Comparison of ENCODE assay signal across 31 cellular contexts in genomic region chr7:73345538-73345937, GRCh38. TPM values are rescaled to one million over a fixed set of nuclear protein-coding genes. Genes with fewer than 3 reads are reported as not detected.
DNase-seq lines count a peak whose midpoint lies in the region; ATAC-seq and TF ChIP-seq lines count a peak whose summit lies in the region.
"Had no signal": no experiment of that assay in that cellular context is flagged by ENCODE, and none has a peak within 500 bp of the region (broad histone marks: within the 10 kb centered on the region; RNA-seq: fewer than 3 reads in every experiment).

No MANE protein-coding gene starts in this region.

- peaks cover 34% of the 10 kb centered on the region for H3K4me1 Mint-ChIP-seq in neural crest cell
- no peaks in the 10 kb centered on the region for H3K4me1 Mint-ChIP-seq in activated naive CD8-positive, alpha-beta T cell treated with anti-CD3 and anti-CD28 coated beads for 36 hours
- H3K4me1 Mint-ChIP-seq: B cell had no signal

- no peak overlapping the region for H3K4me3 ChIP-seq in BLaER1
- no peak overlapping the region for H3K4me3 ChIP-seq in H7 (ENCODE audit: insufficient read depth, low read depth, low read length)
- H3K4me3 ChIP-seq: HAP-1, K562, PC-9, SJCRH30 had no signal

- no peak for TF ChIP-seq CTCF in neural crest cell (conservative IDR thresholded peaks at IDR 0.05)

- no peak overlapping the region for H3K9ac ChIP-seq in BLaER1

- ATAC-seq in left lobe of liver (peak; percentile 67), HG03342 (IDR thresholded peaks at IDR 0.05; ENCODE audit: unreplicated experiment) (no peak)
- ATAC-seq: K562, Right ventricle myocardium inferior, SK-N-SH treated with all-trans-retinoic acid at 6 μM for 48 hours had no signal

- no peaks in the 10 kb centered on the region for H3K27me3 Mint-ChIP-seq in neural crest cell (ENCODE audit: low read depth)
- H3K27me3 Mint-ChIP-seq in activated naive CD8-positive, alpha-beta T cell treated with anti-CD3 and anti-CD28 coated beads for 36 hours = no peaks in the 10 kb centered on the region

- no peak overlapping the region for H3K27ac ChIP-seq in BLaER1
- H3K27ac ChIP-seq: 22Rv1, HL-60, PC-9, SJCRH30 had no signal

- H3K9me3 ChIP-seq in BLaER1 = no peaks in the 10 kb centered on the region
- H3K9me3 ChIP-seq: HAP-1, SJCRH30 had no signal

- H3K27me3 ChIP-seq in BLaER1 (no peaks in the 10 kb centered on the region), H7 (ENCODE audit: control insufficient read depth, insufficient read depth, low read length) (no peaks in the 10 kb centered on the region)
- H3K27me3 ChIP-seq: SJCRH30 had no signal

- no peaks in the 10 kb centered on the region for H4K20me1 ChIP-seq in BLaER1

- peak overlapping the region; percentile 63 for H3K27ac Mint-ChIP-seq in neural crest cell (ENCODE audit: unreplicated experiment)
- no peak overlapping the region for H3K27ac Mint-ChIP-seq in activated naive CD8-positive, alpha-beta T cell treated with anti-CD3 and anti-CD28 coated beads for 36 hours
- H3K27ac Mint-ChIP-seq: B cell had no signal

- H3K36me3 Mint-ChIP-seq in neural crest cell (ENCODE audit: low read depth) = no peaks in the 10 kb centered on the region
- no peaks in the 10 kb centered on the region for H3K36me3 Mint-ChIP-seq in activated naive CD8-positive, alpha-beta T cell treated with anti-CD3 and anti-CD28 coated beads for 36 hours

- H3K4me3 Mint-ChIP-seq in neural crest cell = no peak overlapping the region
- H3K4me3 Mint-ChIP-seq in activated naive CD8-positive, alpha-beta T cell treated with anti-CD3 and anti-CD28 coated beads for 36 hours = no peak overlapping the region
- H3K4me3 Mint-ChIP-seq: B cell had no signal

- DNase-seq in NCI-H526 (lab: John Stamatoyannopoulos, UW) = peak; percentile 63 to 77
- no peak for DNase-seq in left lobe of liver (ENCODE audit: low spot score)
- DNase-seq in neural crest cell (ENCODE audit: low read depth, low spot score) = no peak
- DNase-seq in HPDE6-E6E7 (ENCODE audit: extremely low spot score) = no peak
- DNase-seq in H7 = no peak
- no peak for DNase-seq in activated naive CD8-positive, alpha-beta T cell treated with anti-CD3 and anti-CD28 coated beads for 36 hours
- DNase-seq: DMS153; DND-41; Kasumi-1; NCI-H1092 treated with DMSO at 0.1 percent for 48 hours; NCI-H1436; NCI-H187; NCI-H2081 treated with DMSO at 0.1 percent for 48 hours; NCI-H226; NCI-H510A; NCI-H748 treated with DMSO at 0.1 percent for 48 hours; NK-92 treated with Interleukin-12 subunit alpha and Interleukin-12 subunit beta, amount 100 ng/mL, for 24 hours; PC-9 had no signal

- H3K36me3 ChIP-seq in BLaER1 (no peaks in the 10 kb centered on the region), H7 (replicated peaks; ENCODE audit: control insufficient read depth, insufficient read depth, low read length) (no peaks in the 10 kb centered on the region)
- H3K36me3 ChIP-seq: HAP-1, SJCRH30 had no signal

- peak overlapping the region; percentile 12; the same call in 1 of the 2 replicates for H3K4me2 ChIP-seq in BLaER1
- H3K4me2 ChIP-seq: PC-9 had no signal

- peaks cover 22% of the 10 kb centered on the region for H3K4me1 ChIP-seq in BLaER1
- H3K4me1 ChIP-seq: HAP-1 had no signal

- no peaks in the 10 kb centered on the region for H3K9me3 Mint-ChIP-seq in neural crest cell
- no peaks in the 10 kb centered on the region for H3K9me3 Mint-ChIP-seq in activated naive CD8-positive, alpha-beta T cell treated with anti-CD3 and anti-CD28 coated beads for 36 hours

RNA-seq across cellular contexts. Expression of gene FKBP6, which starts 17.6 kb away (rescaled TPM):
- total RNA-seq in left lobe of liver (not detected), neural crest cell (not detected in 2 replicates)
- 0.10 TPM in 1 of 2 replicates, not detected in the other for total RNA-seq in H7 (2014; rRNA removed; shearing (Covaris generic))
- total RNA-seq in activated naive CD8-positive, alpha-beta T cell treated with anti-CD3 and anti-CD28 coated beads for 36 hours = not detected
- total RNA-seq: B cell, HT-29, K562, M059J, PC-9, Right ventricle myocardium inferior, RPMI7951, SJCRH30 had no signal

RNA-seq across cellular contexts. Expression of gene TRIM50, which starts 17.7 kb away (rescaled TPM):
- total RNA-seq in left lobe of liver (not detected), neural crest cell (not detected in 2 replicates)
- 0.11 TPM in 1 of 2 replicates, not detected in the other for total RNA-seq in H7 (2014; rRNA removed; shearing (Covaris generic))
- total RNA-seq in activated naive CD8-positive, alpha-beta T cell treated with anti-CD3 and anti-CD28 coated beads for 36 hours = not detected
- total RNA-seq: B cell, HT-29, K562, M059J, PC-9, RPMI7951, SJCRH30 had no signal

RNA-seq across cellular contexts. Expression of gene NSUN5, which starts 36.9 kb away (rescaled TPM):
- total RNA-seq in left lobe of liver (8.5 TPM), neural crest cell (33.6 and 40.2 TPM in 2 replicates)
- 69.1 and 90.9 TPM in 2 replicates for total RNA-seq in H7 (2014; rRNA removed; shearing (Covaris generic))
- total RNA-seq in activated naive CD8-positive, alpha-beta T cell treated with anti-CD3 and anti-CD28 coated beads for 36 hours = 10 to 100 TPM; 67.0 to 67.5 TPM

Comparison
In these comparisons a context has a peak if more than half of its experiments do, and no peak if none do; other contexts are left out.
1. DNase-seq: peak in NCI-H526 (2 of 2); none in left lobe of liver (single experiment), neural crest cell (single experiment), HPDE6-E6E7 (single experiment), H7 (single experiment) and activated naive CD8-positive, alpha-beta T cell treated with anti-CD3 and anti-CD28 coated beads for 36 hours (single experiment).